Comparison of ENCODE assay signal across 15 cellular contexts in genomic region chr5:179606071-179606909, GRCh38. TPM values are rescaled to one million over a fixed set of nuclear protein-coding genes. Genes with fewer than 3 reads are reported as not detected.
DNase-seq lines count a peak whose midpoint lies in the region; ATAC-seq and TF ChIP-seq lines count a peak whose summit lies in the region.
"Had no signal": no experiment of that assay in that cellular context is flagged by ENCODE, and none has a peak within 500 bp of the region (broad histone marks: within the 10 kb centered on the region; RNA-seq: fewer than 3 reads in every experiment).

No MANE protein-coding gene starts in this region.

- H3F3A ChIP-seq in GM23338 (replicated peaks; ENCODE audit: low read depth), result peaks cover 44% of the 10 kb centered on the region

- no peak overlapping the region for H2BK12ac ChIP-seq in neuronal stem cell (ENCODE audit: low read length)

- in situ Hi-C loops in Panc1 (cut with HindIII; ENCODE audit: low pct_unique_long_range_greater_than_20kb, low sequenced_read_pairs), result no loop called here

- intact Hi-C loops in Panc1 (cut with micrococcal nuclease; ENCODE audit: unreplicated experiment), result no loop called here

- H3K18ac ChIP-seq in neuronal stem cell (ENCODE audit: low read length), result no peak overlapping the region

- no peak overlapping the region for H2BK120ac ChIP-seq in neuronal stem cell (ENCODE audit: low read depth, low read length)

- peak overlapping the region; percentile 62 for H2BK5ac ChIP-seq in neuronal stem cell (ENCODE audit: low read length)

- H3K27me3 Mint-ChIP-seq in GM23338 (ENCODE audit: insufficient read depth, low read depth, poor library complexity), result peaks cover 57% of the 10 kb centered on the region

- no peak overlapping the region for H3K4me2 ChIP-seq in GM23338
- H3K4me2 ChIP-seq in neuronal stem cell (ENCODE audit: insufficient read depth, low read length, poor library complexity, severe bottlenecking), result no peak overlapping the region
- H3K4me2 ChIP-seq: KMS-11 had no signal

- no peak for TF ChIP-seq CTCF in GM23338 (conservative IDR thresholded peaks at IDR 0.05; ENCODE audit: low read depth in 2 of 2)
- TF ChIP-seq CTCF in Panc1 (IDR thresholded peaks at IDR 0.05), result no peak

- H3K27ac Mint-ChIP-seq in GM23338, result no peak overlapping the region

- no TSS peak for BruUV-seq in Panc1 (replicated peaks; lab: Mats Ljungman, UMichigan)

- H3K4me3 ChIP-seq in GM23338 (no peak overlapping the region), Panc1 (ENCODE audit: low read depth in 2 of 2, low read length in 2 of 2) (no peak overlapping the region), esophagus (ENCODE audit: low read depth in 1 of 2, low read length in 2 of 2) (no peak overlapping the region), neuronal stem cell (ENCODE audit: low read length in 2 of 2) (no peak overlapping the region)
- H3K4me3 ChIP-seq: skin epidermis, tibial artery had no signal

- H3K14ac ChIP-seq in neuronal stem cell (ENCODE audit: low read length), result no peak overlapping the region

- CTCF ChIA-PET in Panc1 (lab: Charles Lee), result no interaction called here

- H2AFZ ChIP-seq in GM23338 (no peak overlapping the region), neuronal stem cell (ENCODE audit: low read length) (no peak overlapping the region)

- no peaks in the 10 kb centered on the region for H3K9me3 ChIP-seq in Panc1 (ENCODE audit: control insufficient read depth, insufficient read depth, low read depth, low read length)
- no peaks in the 10 kb centered on the region for H3K9me3 ChIP-seq in esophagus (ENCODE audit: control insufficient read depth in 2 of 2, insufficient read depth in 1 of 2, low read depth in 1 of 2, low read length in 1 of 2)
- peaks cover 0 to 2% of the 10 kb centered on the region in 2 donors for H3K9me3 ChIP-seq in neuronal stem cell (replicated peaks in 1 of 2; ENCODE audit: control insufficient read depth in 2 of 2, insufficient read depth in 1 of 2, low read depth in 1 of 2, low read length in 2 of 2)
- H3K9me3 ChIP-seq: tibial artery had no signal

- peaks cover 7% of the 10 kb centered on the region for H4K20me1 ChIP-seq in GM23338 (replicated peaks; ENCODE audit: insufficient read depth)

- H3K4me1 ChIP-seq in GM23338 (ENCODE audit: insufficient read depth) (no peaks in the 10 kb centered on the region), Panc1 (ENCODE audit: control insufficient read depth, insufficient read depth, low read length) (peaks cover 28% of the 10 kb centered on the region), esophagus (ENCODE audit: control insufficient read depth in 2 of 2, insufficient read depth in 2 of 2, low read length in 1 of 2) (peaks cover 0 to 22% of the 10 kb centered on the region in 2 donors), neuronal stem cell (ENCODE audit: control insufficient read depth in 2 of 2, insufficient read depth in 1 of 2, low read depth in 1 of 2, low read length in 2 of 2) (no peaks in the 10 kb centered on the region)

- ATAC-seq in GM23338 (no peak), Panc1 (0 out of 2 replicates have a peak, but pooled peaks have one; percentile 0), GM21526 (IDR thresholded peaks at IDR 0.05; ENCODE audit: low FRiP score, unreplicated experiment) (no peak), HG02973 (IDR thresholded peaks at IDR 0.05; ENCODE audit: unreplicated experiment) (no peak), HG02852 (IDR thresholded peaks at IDR 0.05; ENCODE audit: unreplicated experiment) (no peak)

- H3K36me3 ChIP-seq in GM23338 (ENCODE audit: insufficient read depth) (peaks cover 19% of the 10 kb centered on the region), Panc1 (ENCODE audit: control insufficient read depth, insufficient read depth, low read length) (peaks cover 3% of the 10 kb centered on the region), esophagus (ENCODE audit: control insufficient read depth in 2 of 2, insufficient read depth in 2 of 2, low read length in 1 of 2) (peaks cover 15 to 46% of the 10 kb centered on the region in 2 donors), neuronal stem cell (replicated peaks in 1 of 2; ENCODE audit: control insufficient read depth in 2 of 2, insufficient read depth in 2 of 2, low read length in 2 of 2) (peaks cover 50 to 87% of the 10 kb centered on the region in 2 donors)

- no peaks in the 10 kb centered on the region; the same call in 2 of the 3 replicates for H3K4me1 Mint-ChIP-seq in GM23338

- no peak overlapping the region for H2BK15ac ChIP-seq in neuronal stem cell (ENCODE audit: low read length)

- H3K79me1 ChIP-seq in neuronal stem cell (ENCODE audit: low read depth, low read length), result peaks cover 3% of the 10 kb centered on the region

- peaks cover 82% of the 10 kb centered on the region for H3K36me3 Mint-ChIP-seq in GM23338 (ENCODE audit: low read depth)

- H4K8ac ChIP-seq in neuronal stem cell (ENCODE audit: low read depth, low read length), result no peak overlapping the region

- no peak overlapping the region for H4K91ac ChIP-seq in neuronal stem cell (ENCODE audit: low read depth, low read length, poor library complexity)

- no peaks in the 10 kb centered on the region for H3K27me3 ChIP-seq in GM23338 (ENCODE audit: insufficient read depth)
- no peaks in the 10 kb centered on the region for H3K27me3 ChIP-seq in Panc1 (ENCODE audit: control insufficient read depth, insufficient read depth, low read length)
- H3K27me3 ChIP-seq in esophagus (ENCODE audit: control insufficient read depth in 1 of 2, insufficient read depth in 2 of 2, low read length in 2 of 2), result no peaks in the 10 kb centered on the region
- H3K27me3 ChIP-seq in neuronal stem cell (ENCODE audit: control insufficient read depth in 3 of 3, insufficient read depth in 3 of 3, low read depth in 1 of 3, low read length in 3 of 3), result no peaks in the 10 kb centered on the region
- H3K27me3 ChIP-seq: tibial artery had no signal

- peak overlapping the region; percentile 86 for H3K23ac ChIP-seq in neuronal stem cell (ENCODE audit: low read depth, low read length, poor library complexity)

- H2AK5ac ChIP-seq in neuronal stem cell (ENCODE audit: low read depth, low read length), result no peak overlapping the region

- H3K79me2 ChIP-seq in GM23338 (replicated peaks; ENCODE audit: insufficient read depth), result no peaks in the 10 kb centered on the region

- POLR2A ChIA-PET in Panc1 (lab: Charles Lee), result no interaction called here

- H3K4ac ChIP-seq in neuronal stem cell (ENCODE audit: low read length), result no peak overlapping the region

- H3K27ac ChIP-seq in GM23338 (ENCODE audit: low read depth) (peak overlapping the region; percentile 72; the same call in 1 of the 2 replicates), Panc1 (ENCODE audit: low read length) (peak overlapping the region; percentile 51), esophagus (ENCODE audit: low read depth in 2 of 2, low read length in 1 of 2) (peak overlapping the region; percentile 50 to 54), neuronal stem cell (replicated peaks; ENCODE audit: low read length) (no peak overlapping the region)
- H3K27ac ChIP-seq: KMS-11 had no signal

- DNase-seq in GM23338 (ENCODE audit: low spot score) (no peak), Panc1 (ENCODE audit: low read depth, low spot score) (no peak), neuronal stem cell (ENCODE audit: low spot score) (no peak), GM19238 (ENCODE audit: insufficient read length, low spot score) (no peak)
- DNase-seq: activated CD4-positive, alpha-beta T cell treated with anti-CD3 and anti-CD28 coated beads for 4 hours; activated gamma-delta T cell treated with Interleukin-2 at 50 U/mL for 16 hours; GF-D8; NCI-H2081 treated with DMSO at 0.1 percent for 48 hours had no signal

- no peak overlapping the region; the same call in 2 of the 3 replicates for H3K4me3 Mint-ChIP-seq in GM23338

- 70 to 73% methylated on average over 21 of the region's 21 CpGs for WGBS in esophagus, 2 donors
- WGBS in neuronal stem cell (ENCODE audit: extremely low coverage in 2 of 2, insufficient read length in 2 of 2, insufficient replicate concordance in 1 of 2), 2 donors, result no CpG with 5 or more reads among the region's 21 CpGs

- no peaks in the 10 kb centered on the region for H3K9me2 ChIP-seq in GM23338 (ENCODE audit: insufficient read depth)

- no peak overlapping the region for H3K9ac ChIP-seq in neuronal stem cell (ENCODE audit: low read depth, low read length, poor library complexity)
- H3K9ac ChIP-seq: KMS-11 had no signal

- no peaks in the 10 kb centered on the region; the same call in 2 of the 3 replicates for H3K9me3 Mint-ChIP-seq in GM23338

TF ChIP-seq in GM23338, 12 proteins besides CTCF, POLR2A, EP300 and RAD21 (continues in another document):
- TF ChIP-seq NANOG (IDR thresholded peaks at IDR 0.05; ENCODE audit: borderline replicate concordance) (no peak), EZH2phosphoT487 (IDR thresholded peaks at IDR 0.05; ENCODE audit: unreplicated experiment) (no peak)

RNA-seq across cellular contexts. Expression of gene HNRNPH1, which starts 17.2 kb away (rescaled TPM):
- 572 and 715 TPM in 2 replicates for total RNA-seq in GM23338 (2014; rRNA removed; shearing (Covaris generic))
- polyA plus RNA-seq in GM23338 (2016; fragmentation: Nextera tagmentation; extraction: Ambion mirVana), result 330 and 410 TPM in 2 replicates
- 587 TPM for total RNA-seq in Panc1 (2021; ENCODE audit: unreplicated experiment)
- 477 TPM for polyA plus RNA-seq in Panc1 (2012; ENCODE audit: insufficient read length)
- 100 to 1,000 TPM; 156 to 247 TPM for polyA plus RNA-seq in esophagus
- polyA plus RNA-seq in neuronal stem cell (2013, experiment 1 of 2), result 464 TPM
- polyA plus RNA-seq in neuronal stem cell (2013, experiment 2 of 2), result 477 TPM

RNA-seq across cellular contexts. Expression of gene RUFY1, which starts 55.9 kb away (rescaled TPM):
- 25.0 and 31.6 TPM in 2 replicates for total RNA-seq in GM23338 (2014; rRNA removed; shearing (Covaris generic))
- 22.7 and 25.3 TPM in 2 replicates for polyA plus RNA-seq in GM23338 (2016; fragmentation: Nextera tagmentation; extraction: Ambion mirVana)
- total RNA-seq in Panc1 (2021; ENCODE audit: unreplicated experiment), result 66.3 TPM
- polyA plus RNA-seq in Panc1 (2012; ENCODE audit: insufficient read length), result 51.6 TPM
- polyA plus RNA-seq in esophagus, result 10 to 100 TPM; 30.1 to 31.9 TPM
- polyA plus RNA-seq in neuronal stem cell (2013, experiment 1 of 2), result 34.4 TPM
- polyA plus RNA-seq in neuronal stem cell (2013, experiment 2 of 2), result 34.3 TPM
